16 cellular contexts compared by ENCODE assay signal in genomic region chr14:58899317-58899713, GRCh38.
DNase-seq lines count a peak whose midpoint lies in the region; ATAC-seq and TF ChIP-seq lines count a peak whose summit lies in the region.
"Had no signal": no experiment of that assay in that cellular context is flagged by ENCODE, and none has a peak within 500 bp of the region (broad histone marks: within the 10 kb centered on the region; RNA-seq: fewer than 3 reads in every experiment).

No MANE protein-coding gene starts in this region.

- peaks cover 2% of the 10 kb centered on the region for H3K9me3 ChIP-seq in RWPE2 (ENCODE audit: severe bottlenecking)
- H3K9me3 ChIP-seq in osteoblast (ENCODE audit: low read depth, low read length) = peaks cover 5% of the 10 kb centered on the region
- H3K9me3 ChIP-seq: Peyer's patch had no signal

- H3K27ac ChIP-seq in RWPE2 (ENCODE audit: poor library complexity, severe bottlenecking) = peak overlapping the region; percentile 93
- H3K27ac ChIP-seq in osteoblast (ENCODE audit: low read depth, low read length) = peak overlapping the region; percentile 98
- H3K27ac ChIP-seq: Peyer's patch had no signal

- H3K4me3 ChIP-seq in RWPE2 (ENCODE audit: severe bottlenecking) (no peak overlapping the region), osteoblast (ENCODE audit: insufficient read depth, low read length) (peak overlapping the region; percentile 10)
- H3K4me3 ChIP-seq: K562, Peyer's patch had no signal

- DNase-seq in EH (ENCODE audit: low read depth) (peak; percentile 90), RWPE2 (ENCODE audit: low spot score) (no peak), fibroblast of peridontal ligament (ENCODE audit: extremely low read depth) (peak; percentile 79), osteoblast (ENCODE audit: insufficient read length, low spot score, missing footprints) (peak; percentile 43), SHP77 (lab: John Stamatoyannopoulos, UW) (no peak), NCI-H2029 treated with DMSO at 0.1 percent for 48 hours (lab: John Stamatoyannopoulos, UW) (no peak), NCI-H1092 (lab: John Stamatoyannopoulos, UW) (no peak)
- DNase-seq: activated CD4-positive, alpha-beta memory T cell treated with anti-CD3 and anti-CD28 coated beads, Interleukin-2, amount 10 ng/mL, durations not matched to agents 7 days and 5 days; activated gamma-delta T cell; CD8-positive, alpha-beta T cell; NCI-H1436 treated with DMSO at 0.1 percent for 48 hours; NCI-H524 treated with DMSO at 0.1 percent for 48 hours; Peyer's patch; stimulated activated naive CD8-positive, alpha-beta T cell treated with anti-CD3 and anti-CD28 coated beads, Interleukin-15, Interleukin-2, amounts not matched to agents 100 U/mL and 50 U/mL, for 24 hours had no signal

- H3K4me1 ChIP-seq in RWPE2 (ENCODE audit: insufficient read depth, poor library complexity, severe bottlenecking) (peaks cover 13% of the 10 kb centered on the region), osteoblast (ENCODE audit: insufficient read depth, low read length) (peaks cover 23% of the 10 kb centered on the region)
- H3K4me1 ChIP-seq: Peyer's patch had no signal

- peak overlapping the region; percentile 69 for H3K4me2 ChIP-seq in osteoblast (ENCODE audit: insufficient read depth, low read length)

- H2AFZ ChIP-seq in osteoblast (ENCODE audit: low read length) = no peak overlapping the region

- H3K79me2 ChIP-seq in osteoblast (ENCODE audit: insufficient read depth, low read length) = no peaks in the 10 kb centered on the region

- H3K36me3 ChIP-seq in RWPE2 (ENCODE audit: low read depth) (no peaks in the 10 kb centered on the region), osteoblast (ENCODE audit: insufficient read depth, low read length) (no peaks in the 10 kb centered on the region)
- H3K36me3 ChIP-seq: Peyer's patch had no signal

- ATAC-seq in RWPE2 (ENCODE audit: low read depth) (no peak), HG03159 (IDR thresholded peaks at IDR 0.05; ENCODE audit: unreplicated experiment) (no peak)
- ATAC-seq: CD8-positive, alpha-beta T cell; K562; stimulated activated naive CD8-positive, alpha-beta T cell treated with anti-CD3 and anti-CD28 coated beads, Interleukin-15, Interleukin-2, amounts not matched to agents 100 U/mL and 50 U/mL, for 24 hours had no signal

- no peaks in the 10 kb centered on the region for H3K27me3 ChIP-seq in RWPE2 (ENCODE audit: insufficient read depth, poor library complexity, severe bottlenecking)
- H3K27me3 ChIP-seq in osteoblast (ENCODE audit: insufficient read depth, low read length) = no peaks in the 10 kb centered on the region
- H3K27me3 ChIP-seq: Peyer's patch had no signal

- no peaks in the 10 kb centered on the region for H4K20me1 ChIP-seq in osteoblast (ENCODE audit: insufficient read depth, low read length)

- no peak for TF ChIP-seq CTCF in RWPE2 (IDR thresholded peaks at IDR 0.05; ENCODE audit: poor library complexity, severe bottlenecking)
- no peak for TF ChIP-seq CTCF in osteoblast (IDR thresholded peaks at IDR 0.05; ENCODE audit: extremely low read depth, low read depth, low read length)

Comparison
In these comparisons a context has a peak if more than half of its experiments do, and no peak if none do; other contexts are left out.
1. DNase-seq: peak in EH (single experiment), fibroblast of peridontal ligament (single experiment) and osteoblast (single experiment); none in RWPE2 (single experiment), SHP77 (0 of 2), NCI-H2029 treated with DMSO at 0.1 percent for 48 hours (single experiment) and NCI-H1092 (single experiment).